ENCODE assay signal across 8 cellular contexts in the genomic region with DNA sequence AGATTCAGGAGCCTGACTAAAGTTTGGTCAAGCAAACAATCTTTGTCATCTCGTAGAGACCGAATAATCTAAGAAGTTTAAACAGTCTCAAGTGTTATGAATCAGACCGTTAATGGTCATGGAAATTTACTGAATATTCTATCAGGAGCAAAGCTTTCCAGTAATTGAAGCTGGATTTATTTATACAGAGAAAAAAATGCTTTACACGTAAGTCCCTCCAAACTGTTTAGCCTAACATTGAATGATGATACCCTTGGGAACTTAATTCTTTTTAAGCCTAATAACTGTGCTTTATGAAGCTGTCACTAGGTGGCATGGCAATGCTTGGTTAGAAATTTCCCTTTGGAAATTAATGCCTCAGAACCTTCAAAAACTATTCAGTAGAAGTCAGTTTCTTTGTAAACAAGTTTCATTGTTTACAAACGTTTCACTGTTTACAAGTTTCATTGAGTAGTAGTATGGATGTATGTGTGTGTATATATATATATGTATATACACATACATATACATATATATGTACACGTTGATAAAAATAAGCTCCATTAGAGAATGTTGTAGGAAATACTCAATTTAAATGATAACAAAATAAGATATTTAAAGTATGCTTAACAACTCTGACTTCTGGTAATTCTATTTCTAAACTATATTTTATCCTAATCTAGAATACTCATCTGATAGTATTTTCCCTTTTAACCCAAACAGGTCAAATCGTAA. TPM values are rescaled to one million over a fixed set of nuclear protein-coding genes. Genes with fewer than 3 reads are reported as not detected.
DNase-seq lines count a peak whose midpoint lies in the region; ATAC-seq and TF ChIP-seq lines count a peak whose summit lies in the region.

No MANE protein-coding gene starts in this region.

- H3K27ac ChIP-seq in lower lobe of right lung: no peak overlapping the region

- no peaks in the 10 kb centered on the region for H3K36me3 ChIP-seq in lower lobe of right lung

- no peak overlapping the region for H3K4me3 Mint-ChIP-seq in activated naive CD4-positive, alpha-beta T cell treated with anti-CD3 and anti-CD28 coated beads for 36 hours

- no peaks in the 10 kb centered on the region for H3K27me3 ChIP-seq in lower lobe of right lung (ENCODE audit: low read depth)

- no peaks in the 10 kb centered on the region for H3K9me3 ChIP-seq in lower lobe of right lung

- H3K4me3 ChIP-seq in choroid plexus epithelial cell (ENCODE audit: low read depth, low read length): no peak overlapping the region
- no peak overlapping the region for H3K4me3 ChIP-seq in lower lobe of right lung

- peak; percentile 76 for TF ChIP-seq CTCF in choroid plexus epithelial cell (conservative IDR thresholded peaks at IDR 0.05; ENCODE audit: low read depth, low read length)
- TF ChIP-seq CTCF in lower lobe of right lung (IDR thresholded peaks at IDR 0.05): peak; percentile 76

- DNase-seq in activated naive CD4-positive, alpha-beta T cell treated with anti-CD3 and anti-CD28 coated beads for 36 hours: peak; percentile 9
- DNase-seq in activated naive CD4-positive, alpha-beta T cell treated with anti-CD3 and anti-CD28 coated beads, Interleukin-2, amount 50 U/mL, for 16 hours: no peak
- DNase-seq in NCI-H460 (ENCODE audit: extremely low read depth, low read depth): peak; percentile 42
- peak; percentile 75 for DNase-seq in choroid plexus epithelial cell (ENCODE audit: low read depth)
- DNase-seq in lower lobe of right lung: no peak
- no peak for DNase-seq in stimulated activated CD4-positive, alpha-beta T cell treated with anti-CD3 and anti-CD28 coated beads, Interleukin-2, amount 100 ng/mL, for 24 hours

- peak; percentile 67 for ATAC-seq in HG03159 (IDR thresholded peaks at IDR 0.05; ENCODE audit: unreplicated experiment)
- peak; percentile 45 to 72 for ATAC-seq in lower lobe of right lung
- no peak for ATAC-seq in GM18870 (IDR thresholded peaks at IDR 0.05; ENCODE audit: unreplicated experiment)

- H3K36me3 Mint-ChIP-seq in activated naive CD4-positive, alpha-beta T cell treated with anti-CD3 and anti-CD28 coated beads for 36 hours (ENCODE audit: low read depth): no peaks in the 10 kb centered on the region

- CTCF ChIA-PET in activated naive CD4-positive, alpha-beta T cell treated with anti-CD3 and anti-CD28 coated beads for 36 hours (lab: Charles Lee): interaction anchor here (0.5 to 2.5 kb wide), 16 partner anchors 32 to 508 kb away, joined by 3 to 16 read pairs (median 4); a partner anchor contains a TSS

- no peaks in the 10 kb centered on the region for H3K27me3 Mint-ChIP-seq in activated naive CD4-positive, alpha-beta T cell treated with anti-CD3 and anti-CD28 coated beads for 36 hours (ENCODE audit: low read depth)

- intact Hi-C loops in activated naive CD4-positive, alpha-beta T cell treated with anti-CD3 and anti-CD28 coated beads for 36 hours (cut with micrococcal nuclease): loop anchor here (1.0 kb wide), 4 partner anchors 170 to 507 kb away; no protein-coding TSS in a partner anchor
- intact Hi-C loops in lower lobe of right lung (cut with DNase I): no loop called here

- no peaks in the 10 kb centered on the region for H3K4me1 Mint-ChIP-seq in activated naive CD4-positive, alpha-beta T cell treated with anti-CD3 and anti-CD28 coated beads for 36 hours (ENCODE audit: low read depth)

- H3K9me3 Mint-ChIP-seq in activated naive CD4-positive, alpha-beta T cell treated with anti-CD3 and anti-CD28 coated beads for 36 hours: no peaks in the 10 kb centered on the region

- H3K27ac Mint-ChIP-seq in activated naive CD4-positive, alpha-beta T cell treated with anti-CD3 and anti-CD28 coated beads for 36 hours: no peak overlapping the region

- no peaks in the 10 kb centered on the region for H3K4me1 ChIP-seq in lower lobe of right lung

RNA-seq across cellular contexts. Expression of a gene that starts 32.1 kb away (rescaled TPM):
- 1 to 10 TPM; 3.4 to 3.6 TPM for total RNA-seq in activated naive CD4-positive, alpha-beta T cell treated with anti-CD3 and anti-CD28 coated beads for 36 hours
- 1.7 and 3.3 TPM in 2 replicates for total RNA-seq in NCI-H460 (2014; rRNA removed; shearing (Covaris generic))
- 1.2 and 5.6 TPM in 2 replicates for polyA plus RNA-seq in NCI-H460 (2014; cell fraction: nucleus; rRNA removed)
- 2.0 TPM for total RNA-seq in lower lobe of right lung

RNA-seq across cellular contexts. Expression of a gene that starts 32.2 kb away (rescaled TPM):
- total RNA-seq in activated naive CD4-positive, alpha-beta T cell treated with anti-CD3 and anti-CD28 coated beads for 36 hours: 10 to 100 TPM; 19.4 to 20.7 TPM
- total RNA-seq in NCI-H460 (2014; rRNA removed; shearing (Covaris generic)): 54.0 and 56.1 TPM in 2 replicates
- polyA plus RNA-seq in NCI-H460 (2014; cell fraction: nucleus; rRNA removed): 30.0 and 33.9 TPM in 2 replicates
- 45.0 TPM for total RNA-seq in lower lobe of right lung

RNA-seq across cellular contexts. Expression of a gene that starts 34.1 kb away (rescaled TPM):
- total RNA-seq in activated naive CD4-positive, alpha-beta T cell treated with anti-CD3 and anti-CD28 coated beads for 36 hours: 10 to 100 TPM; 38.0 to 41.8 TPM
- total RNA-seq in NCI-H460 (2014; rRNA removed; shearing (Covaris generic)): 41.5 and 42.2 TPM in 2 replicates
- polyA plus RNA-seq in NCI-H460 (2014; cell fraction: nucleus; rRNA removed): 29.6 and 39.9 TPM in 2 replicates
- total RNA-seq in lower lobe of right lung: 23.8 TPM

Comparison
In these comparisons a context has a peak if more than half of its experiments do, and no peak if none do; other contexts are left out.
1. DNase-seq: peak in activated naive CD4-positive, alpha-beta T cell treated with anti-CD3 and anti-CD28 coated beads for 36 hours (single experiment), NCI-H460 (single experiment) and choroid plexus epithelial cell (single experiment); none in activated naive CD4-positive, alpha-beta T cell treated with anti-CD3 and anti-CD28 coated beads, Interleukin-2, amount 50 U/mL, for 16 hours (single experiment), lower lobe of right lung (single experiment) and stimulated activated CD4-positive, alpha-beta T cell treated with anti-CD3 and anti-CD28 coated beads, Interleukin-2, amount 100 ng/mL, for 24 hours (0 of 2).